15 cellular contexts compared by ENCODE assay signal in genomic region chr18:36064027-36064808, GRCh38. TPM values are rescaled to one million over a fixed set of nuclear protein-coding genes. Genes with fewer than 3 reads are reported as not detected.
DNase-seq lines count a peak whose midpoint lies in the region; ATAC-seq and TF ChIP-seq lines count a peak whose summit lies in the region.
"Had no signal": no experiment of that assay in that cellular context is flagged by ENCODE, and none has a peak within 500 bp of the region (broad histone marks: within the 10 kb centered on the region; RNA-seq: fewer than 3 reads in every experiment).

No MANE protein-coding gene starts in this region.

- no peaks in the 10 kb centered on the region for H3F3A ChIP-seq in OCI-LY1 (ENCODE audit: insufficient read depth, low read length)

- H3K27ac Mint-ChIP-seq in activated naive CD8-positive, alpha-beta T cell = no peak overlapping the region
- H3K27ac Mint-ChIP-seq in activated naive CD8-positive, alpha-beta T cell treated with anti-CD3 and anti-CD28 coated beads, Interleukin-2, amount 50 U/mL, for 24 hours = no peak overlapping the region
- no peak overlapping the region for H3K27ac Mint-ChIP-seq in endothelial cell (ENCODE audit: unreplicated experiment)

- H3K27ac ChIP-seq in OCI-LY1 (ENCODE audit: low read depth, low read length, poor library complexity, severe bottlenecking) (no peak overlapping the region), spleen (no peak overlapping the region)
- H3K27ac ChIP-seq: breast epithelium, lower lobe of right lung, right atrium auricular region, suprapubic skin had no signal

- H3K36me3 Mint-ChIP-seq in activated naive CD8-positive, alpha-beta T cell = peaks cover 8% of the 10 kb centered on the region
- H3K36me3 Mint-ChIP-seq in activated naive CD8-positive, alpha-beta T cell treated with anti-CD3 and anti-CD28 coated beads, Interleukin-2, amount 50 U/mL, for 24 hours (ENCODE audit: low read depth) = peaks cover 20% of the 10 kb centered on the region
- peaks cover 9% of the 10 kb centered on the region for H3K36me3 Mint-ChIP-seq in endothelial cell (ENCODE audit: low read depth, unreplicated experiment)

- WGBS in spleen, 5 donors = 95 to 97% (median 96%) methylated on average over 29 to 31 of the region's 31 CpGs

- H3K4me3 Mint-ChIP-seq in activated naive CD8-positive, alpha-beta T cell = peak overlapping the region; percentile 57
- H3K4me3 Mint-ChIP-seq in activated naive CD8-positive, alpha-beta T cell treated with anti-CD3 and anti-CD28 coated beads, Interleukin-2, amount 50 U/mL, for 24 hours = no peak overlapping the region
- peak overlapping the region; percentile 63 for H3K4me3 Mint-ChIP-seq in endothelial cell (ENCODE audit: unreplicated experiment)

- H3K9me2 ChIP-seq in OCI-LY1 (ENCODE audit: low read depth, low read length) = no peaks in the 10 kb centered on the region

- H3K4me2 ChIP-seq in OCI-LY1 (ENCODE audit: low read length) = peak overlapping the region; percentile 22; the same call in 1 of the 2 replicates

- no peaks in the 10 kb centered on the region for H4K20me1 ChIP-seq in OCI-LY1 (ENCODE audit: insufficient read depth, low read length)

- H3K4me1 ChIP-seq in OCI-LY1 (ENCODE audit: insufficient read depth, low read length, severe bottlenecking) = peaks cover 56% of the 10 kb centered on the region
- H3K4me1 ChIP-seq in spleen = peaks cover 13 to 85% (median 56%) of the 10 kb centered on the region in 6 donors
- H3K4me1 ChIP-seq: breast epithelium had no signal

- H3K9ac ChIP-seq in OCI-LY1 (ENCODE audit: low read length) = no peak overlapping the region

- H3K9me3 ChIP-seq in OCI-LY1 (ENCODE audit: low read length) = no peaks in the 10 kb centered on the region
- no peaks in the 10 kb centered on the region for H3K9me3 ChIP-seq in spleen
- H3K9me3 ChIP-seq: breast epithelium, lower lobe of right lung, right atrium auricular region, suprapubic skin had no signal

- peaks cover 77% of the 10 kb centered on the region for H3K79me2 ChIP-seq in OCI-LY1 (ENCODE audit: insufficient read depth, low read length)

- H3K27me3 Mint-ChIP-seq in activated naive CD8-positive, alpha-beta T cell = no peaks in the 10 kb centered on the region
- H3K27me3 Mint-ChIP-seq in activated naive CD8-positive, alpha-beta T cell treated with anti-CD3 and anti-CD28 coated beads, Interleukin-2, amount 50 U/mL, for 24 hours = no peaks in the 10 kb centered on the region
- H3K27me3 Mint-ChIP-seq in endothelial cell (ENCODE audit: unreplicated experiment) = peaks cover 2% of the 10 kb centered on the region

- no peak for ATAC-seq in activated naive CD8-positive, alpha-beta T cell treated with anti-CD3 and anti-CD28 coated beads, Interleukin-2, amount 50 U/mL, for 24 hours
- ATAC-seq in HG02678 (IDR thresholded peaks at IDR 0.05; ENCODE audit: unreplicated experiment) (no peak), HG02938 (IDR thresholded peaks at IDR 0.05; ENCODE audit: unreplicated experiment) (no peak)
- ATAC-seq: lower lobe of right lung had no signal

- H3K27me3 ChIP-seq in OCI-LY1 (ENCODE audit: insufficient read depth, low read length) (no peaks in the 10 kb centered on the region), spleen (replicated peaks in 1 of 7) (no peaks in the 10 kb centered on the region)
- H3K27me3 ChIP-seq: breast epithelium, right atrium auricular region, suprapubic skin had no signal

- H3K36me3 ChIP-seq in OCI-LY1 (ENCODE audit: insufficient read depth, low read length) (peaks cover 16% of the 10 kb centered on the region), spleen (peaks cover 0 to 12% (median 0%) of the 10 kb centered on the region in 6 donors)
- H3K36me3 ChIP-seq: breast epithelium, lower lobe of right lung, right atrium auricular region had no signal

- TF ChIP-seq CTCF in OCI-LY1 (IDR thresholded peaks at IDR 0.05; ENCODE audit: low read length) (no peak), endothelial cell (IDR thresholded peaks at IDR 0.05; ENCODE audit: unreplicated experiment) (no peak), spleen (IDR thresholded peaks at IDR 0.05 in 8 of 11, conservative IDR thresholded peaks at IDR 0.05 in 3 of 11) (no peak)

- H3K9me3 Mint-ChIP-seq in activated naive CD8-positive, alpha-beta T cell (ENCODE audit: low read depth) = no peaks in the 10 kb centered on the region
- no peaks in the 10 kb centered on the region for H3K9me3 Mint-ChIP-seq in activated naive CD8-positive, alpha-beta T cell treated with anti-CD3 and anti-CD28 coated beads, Interleukin-2, amount 50 U/mL, for 24 hours
- H3K9me3 Mint-ChIP-seq in endothelial cell (ENCODE audit: unreplicated experiment) = no peaks in the 10 kb centered on the region

- no peak for TF ChIP-seq POLR2A in spleen (IDR thresholded peaks at IDR 0.05)

- intact Hi-C loops in spleen (cut with DNase I; ENCODE audit: low total_unique reads) = no loop called here

- no peak for DNase-seq in activated naive CD8-positive, alpha-beta T cell treated with anti-CD3 and anti-CD28 coated beads, Interleukin-2, amount 50 U/mL, for 24 hours
- DNase-seq in endothelial cell (ENCODE audit: low spot score) (no peak), spleen (peak; percentile 82), cortex of kidney (lab: John Stamatoyannopoulos, UW) (no peak)
- DNase-seq: activated CD4-positive, alpha-beta T cell treated with anti-CD3 and anti-CD28 coated beads for 1 hour; KG1; lower lobe of right lung; NCI-H2029 treated with DMSO at 0.1 percent for 48 hours had no signal

- no peak overlapping the region for H2AFZ ChIP-seq in OCI-LY1 (ENCODE audit: low read length)

- H3K4me3 ChIP-seq in OCI-LY1 (ENCODE audit: low read depth, low read length, poor library complexity, severe bottlenecking) (no peak overlapping the region), spleen (no peak overlapping the region)
- H3K4me3 ChIP-seq: breast epithelium, lower lobe of right lung, right atrium auricular region, suprapubic skin had no signal

- H3K4me1 Mint-ChIP-seq in activated naive CD8-positive, alpha-beta T cell (ENCODE audit: low read depth) = peaks cover 54% of the 10 kb centered on the region
- peaks cover 47% of the 10 kb centered on the region for H3K4me1 Mint-ChIP-seq in activated naive CD8-positive, alpha-beta T cell treated with anti-CD3 and anti-CD28 coated beads, Interleukin-2, amount 50 U/mL, for 24 hours
- H3K4me1 Mint-ChIP-seq in endothelial cell (ENCODE audit: unreplicated experiment) = peaks cover 21% of the 10 kb centered on the region

RNA-seq across cellular contexts. Expression of gene RPRD1A, which starts 3.1 kb away (rescaled TPM):
- 58.4 TPM for total RNA-seq in endothelial cell (ENCODE audit: unreplicated experiment)
- total RNA-seq in spleen = 10 to 100 TPM; 34.4 to 69.3 (median 49.7) TPM
- polyA plus RNA-seq in spleen = 10 to 100 TPM; 15.8 to 21.8 (median 18.8) TPM
